ENCODE assay signal across 10 cellular contexts in the genomic region with DNA sequence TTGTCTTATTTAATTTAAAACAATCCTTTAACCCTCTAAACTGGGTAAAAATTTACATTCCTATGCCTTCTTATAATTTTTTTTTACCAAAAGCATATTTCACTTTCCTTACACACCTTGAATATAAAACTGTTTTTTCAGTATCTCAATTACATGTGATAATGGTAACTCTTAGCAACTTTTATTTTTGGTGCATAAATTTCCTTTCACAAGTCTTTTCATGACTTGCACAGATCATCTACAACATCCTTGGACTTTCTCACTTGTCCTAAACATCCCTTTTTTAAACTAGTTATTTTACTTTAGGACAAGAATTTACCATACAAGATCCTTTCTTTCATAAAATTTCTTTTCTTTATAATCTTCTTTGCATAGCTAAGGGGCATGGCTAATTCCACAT.
"Had no signal": no experiment of that assay in that cellular context is flagged by ENCODE, and none has a peak within 500 bp of the region (broad histone marks: within the 10 kb centered on the region; RNA-seq: fewer than 3 reads in every experiment).

No MANE protein-coding gene starts in this region.

- H3K9me3 ChIP-seq: HAP-1 had no signal

- FAIRE-seq: H1, H54 had no signal

- H3K27ac ChIP-seq: GM23248 had no signal

- H3K36me3 ChIP-seq: HAP-1 had no signal

- DNase-seq: GM23248, GOT3, H7, H9, HCEC 1CT, HFFc6 had no signal

- H3K4me3 ChIP-seq: GM23248, GM23338, HAP-1 had no signal

- H3K4me1 ChIP-seq: HAP-1 had no signal
